Comparison of ENCODE assay signal across 8 cellular contexts in the genomic region with DNA sequence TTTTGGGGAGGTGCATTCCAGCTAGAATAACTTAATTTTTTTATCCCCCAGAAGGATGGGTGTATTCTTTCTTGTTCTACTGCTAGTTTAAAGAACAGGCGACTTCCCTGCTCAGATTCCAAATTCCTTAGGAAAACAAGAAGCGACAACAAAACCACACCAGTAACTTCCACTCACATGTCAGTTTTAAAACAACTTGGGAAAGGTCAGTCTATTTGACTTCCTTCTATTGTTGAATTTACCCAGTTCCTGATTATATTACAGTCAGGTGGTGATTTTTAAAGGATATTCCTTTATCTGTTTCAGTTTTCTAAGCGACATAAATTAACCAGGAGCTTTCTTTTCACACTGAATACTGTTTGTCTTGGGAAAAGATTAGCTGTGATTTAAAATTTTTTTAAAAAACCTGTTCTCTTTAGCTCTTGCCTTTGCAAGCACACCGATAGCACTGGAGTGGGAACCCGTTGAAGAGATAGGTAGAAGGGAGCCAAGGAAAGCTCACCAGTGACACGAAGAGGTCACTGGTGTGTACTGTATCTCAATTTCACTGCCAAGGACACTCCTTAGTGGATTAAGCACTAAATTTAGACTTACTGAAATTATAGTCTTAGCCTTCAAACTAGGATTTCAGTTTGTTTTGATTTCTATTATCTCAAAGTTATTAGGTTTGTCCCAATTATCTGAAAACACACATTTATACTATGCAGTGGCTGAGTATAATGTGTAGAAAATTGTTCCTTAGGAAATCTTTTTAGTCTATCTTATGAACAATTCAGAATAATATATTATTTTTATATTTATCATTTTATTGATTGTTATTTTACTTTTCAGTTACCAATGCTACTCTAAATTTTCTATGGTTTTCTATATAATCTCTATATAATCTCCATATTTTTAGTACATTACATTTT. TPM values are rescaled to one million over a fixed set of nuclear protein-coding genes. Genes with fewer than 3 reads are reported as not detected.
A peak's percentile ranks its signal among the peaks of the same experiment; 100 is the strongest.
DNase-seq lines count a peak whose midpoint lies in the region; ATAC-seq and TF ChIP-seq lines count a peak whose summit lies in the region.

No MANE protein-coding gene starts in this region.

- H3K27ac ChIP-seq in body of pancreas = peak overlapping the region in 1 of 4 donors; percentile 38

- 6 to 11% methylated on average over 6 of the region's 6 CpGs for WGBS in body of pancreas, 2 donors

- no peaks in the 10 kb centered on the region for H3K36me3 Mint-ChIP-seq in stimulated activated effector memory CD8-positive, alpha-beta T cell treated with anti-CD3 and anti-CD28 coated beads, Interleukin-12 subunit alpha, Interleukin-12 subunit beta, amount 100 ng/mL, for 72 hours

- TF ChIP-seq CTCF in GM06990 (IDR thresholded peaks at IDR 0.05; ENCODE audit: insufficient read depth, low read length, poor library complexity, severe bottlenecking) = peak; percentile 82
- TF ChIP-seq CTCF in body of pancreas (IDR thresholded peaks at IDR 0.05) = peak; percentile 59 to 92 (median 89)

- H3K4me3 ChIP-seq in GM06990 (replicated peaks; ENCODE audit: low read depth, low read length) (no peak overlapping the region), body of pancreas (no peak overlapping the region)

- intact Hi-C loops in body of pancreas (cut with DNase I) = loop anchor here (10.0 kb wide), 1 partner anchor 575 kb away; no protein-coding TSS in a partner anchor

- DNase-seq in GM06990 (ENCODE audit: extremely low read depth, insufficient read length) = peak; percentile 15
- peak; percentile 58 for DNase-seq in NCI-H526 treated with DMSO at 0.1 percent for 48 hours (lab: John Stamatoyannopoulos, UW)
- DNase-seq in body of pancreas = peak; percentile 63 to 78 (median 70)
- peak; percentile 86 for DNase-seq in iris pigment epithelial cell (ENCODE audit: low read depth)
- no peak for DNase-seq in stimulated activated effector memory CD8-positive, alpha-beta T cell treated with anti-CD3 and anti-CD28 coated beads, Interleukin-12 subunit alpha, Interleukin-12 subunit beta, amount 100 ng/mL, for 72 hours (ENCODE audit: low spot score in 2 of 2)
- no peak for DNase-seq in stimulated activated CD4-positive, alpha-beta T cell treated with anti-CD3 and anti-CD28 coated beads, Interleukin-4, amount 100 ng/mL, for 24 hours

- H3K27ac Mint-ChIP-seq in stimulated activated effector memory CD8-positive, alpha-beta T cell treated with anti-CD3 and anti-CD28 coated beads, Interleukin-12 subunit alpha, Interleukin-12 subunit beta, amount 100 ng/mL, for 72 hours = no peak overlapping the region

- TF ChIP-seq POLR2A in body of pancreas (IDR thresholded peaks at IDR 0.05) = no peak

- H3K27me3 ChIP-seq in GM06990 (replicated peaks; ENCODE audit: control insufficient read depth, insufficient read depth, low read length) = no peaks in the 10 kb centered on the region
- H3K27me3 ChIP-seq in body of pancreas = no peaks in the 10 kb centered on the region

- no peaks in the 10 kb centered on the region for H3K9me3 ChIP-seq in body of pancreas

- H3K4me3 Mint-ChIP-seq in stimulated activated effector memory CD8-positive, alpha-beta T cell treated with anti-CD3 and anti-CD28 coated beads, Interleukin-12 subunit alpha, Interleukin-12 subunit beta, amount 100 ng/mL, for 72 hours = no peak overlapping the region

- H3K9me3 Mint-ChIP-seq in stimulated activated effector memory CD8-positive, alpha-beta T cell treated with anti-CD3 and anti-CD28 coated beads, Interleukin-12 subunit alpha, Interleukin-12 subunit beta, amount 100 ng/mL, for 72 hours = no peaks in the 10 kb centered on the region

- peaks cover 8% of the 10 kb centered on the region for H3K4me1 ChIP-seq in body of pancreas

- H3K4me1 Mint-ChIP-seq in stimulated activated effector memory CD8-positive, alpha-beta T cell treated with anti-CD3 and anti-CD28 coated beads, Interleukin-12 subunit alpha, Interleukin-12 subunit beta, amount 100 ng/mL, for 72 hours = no peaks in the 10 kb centered on the region

- H3K36me3 ChIP-seq in GM06990 (ENCODE audit: control insufficient read depth, insufficient read depth, low read length) (no peaks in the 10 kb centered on the region), body of pancreas (replicated peaks in 1 of 2; ENCODE audit: insufficient read depth in 1 of 2, low read depth in 2 of 2) (no peaks in the 10 kb centered on the region)

- ATAC-seq in GM21528 (IDR thresholded peaks at IDR 0.05; ENCODE audit: low FRiP score, unreplicated experiment) (peak; percentile 96), HG03575 (IDR thresholded peaks at IDR 0.05; ENCODE audit: extremely low read depth, insufficient number of reproducible peaks, low FRiP score, unreplicated experiment) (peak; percentile 98), body of pancreas (peak; percentile 99)
- peak; percentile 73 for ATAC-seq in stimulated activated effector memory CD8-positive, alpha-beta T cell treated with anti-CD3 and anti-CD28 coated beads, Interleukin-12 subunit alpha, Interleukin-12 subunit beta, amount 100 ng/mL, for 72 hours

RNA-seq across cellular contexts. Expression of gene MARCKS, which starts 22.3 kb away (rescaled TPM):
- total RNA-seq in body of pancreas = 100 to 1,000 TPM in 1 of 2 donors, 10 to 100 TPM in 1; 68.5 to 109 TPM

Comparison
In these comparisons a context has a peak if more than half of its experiments do, and no peak if none do; other contexts are left out.
1. DNase-seq: peak in GM06990 (single experiment), NCI-H526 treated with DMSO at 0.1 percent for 48 hours (single experiment), body of pancreas (4 of 4) and iris pigment epithelial cell (single experiment); none in stimulated activated effector memory CD8-positive, alpha-beta T cell treated with anti-CD3 and anti-CD28 coated beads, Interleukin-12 subunit alpha, Interleukin-12 subunit beta, amount 100 ng/mL, for 72 hours (0 of 2) and stimulated activated CD4-positive, alpha-beta T cell treated with anti-CD3 and anti-CD28 coated beads, Interleukin-4, amount 100 ng/mL, for 24 hours (single experiment).
2. Peak in every context shown above with its lines, with median percentiles within 50 percentile points of each other: ATAC-seq.